8 cellular contexts compared by ENCODE assay signal in genomic region chr2:159617080-159617479, GRCh38.
DNase-seq lines count a peak whose midpoint lies in the region; ATAC-seq and TF ChIP-seq lines count a peak whose summit lies in the region.

No MANE protein-coding gene starts in this region.

- H3K27ac ChIP-seq in WERI-Rb-1 (peak overlapping the region; percentile 99), iPS DF 6.9 (ENCODE audit: low read length) (no peak overlapping the region)

- H3K4me1 ChIP-seq in iPS DF 6.9 (ENCODE audit: control insufficient read depth, insufficient read depth, low read length) = 0 out of 2 replicates have a peak, but pooled peaks cover 1% of the 10 kb centered on the region

- H3K9me3 ChIP-seq in WERI-Rb-1 (ENCODE audit: severe bottlenecking) = no peaks in the 10 kb centered on the region
- H3K9me3 ChIP-seq in iPS DF 6.9 (ENCODE audit: control insufficient read depth, insufficient read depth, low read length) = no peaks in the 10 kb centered on the region

- no peaks in the 10 kb centered on the region for H3K27me3 ChIP-seq in WERI-Rb-1 (ENCODE audit: insufficient read depth, low read depth, severe bottlenecking)
- H3K27me3 ChIP-seq in iPS DF 6.9 (ENCODE audit: control insufficient read depth, insufficient read depth, low read length) = no peaks in the 10 kb centered on the region

- no peak for TF ChIP-seq CTCF in WERI-Rb-1 (IDR thresholded peaks at IDR 0.05; ENCODE audit: low read depth, low read length)
- no peak for TF ChIP-seq CTCF in retinal pigment epithelial cell (conservative IDR thresholded peaks at IDR 0.05; ENCODE audit: low read depth, low read length)

- DNase-seq in WERI-Rb-1 = no peak
- no peak for DNase-seq in iPS DF 6.9 (ENCODE audit: low read depth, low spot score)
- no peak for DNase-seq in retinal pigment epithelial cell (ENCODE audit: low read depth)
- DNase-seq in NCI-H128 (lab: John Stamatoyannopoulos, UW; ENCODE audit: unreplicated experiment) = no peak
- no peak for DNase-seq in stimulated activated naive CD4-positive, alpha-beta T cell (lab: John Stamatoyannopoulos, UW)
- no peak for DNase-seq in cortex of kidney (lab: John Stamatoyannopoulos, UW)

- ATAC-seq in GM21723 (IDR thresholded peaks at IDR 0.05; ENCODE audit: unreplicated experiment) = no peak

- peak overlapping the region; percentile 78; the same call in 1 of the 2 replicates for H3K4me3 ChIP-seq in GM08714 (ENCODE audit: low read length)
- H3K4me3 ChIP-seq in WERI-Rb-1 (ENCODE audit: low read depth, low read length) = peak overlapping the region; percentile 95
- H3K4me3 ChIP-seq in iPS DF 6.9 (ENCODE audit: low read length) = peak overlapping the region; percentile 11; the same call in 1 of the 2 replicates
- H3K4me3 ChIP-seq in retinal pigment epithelial cell (ENCODE audit: low read length) = peak overlapping the region; percentile 75

- WGBS in iPS DF 6.9 (ENCODE audit: insufficient coverage, insufficient read length) = no CpG with 5 or more reads among the region's 4 CpGs

- no peaks in the 10 kb centered on the region for H3K36me3 ChIP-seq in WERI-Rb-1
- no peaks in the 10 kb centered on the region for H3K36me3 ChIP-seq in iPS DF 6.9 (ENCODE audit: control insufficient read depth, insufficient read depth, low read length)

Comparison
In these comparisons a context has a peak if more than half of its experiments do, and no peak if none do; other contexts are left out.
1. H3K4me3 ChIP-seq: peak in every context shown above with its lines; median percentile 95 in WERI-Rb-1; 78 in GM08714; 75 in retinal pigment epithelial cell; 11 in iPS DF 6.9.